17 cellular contexts compared by ENCODE assay signal in the genomic region with DNA sequence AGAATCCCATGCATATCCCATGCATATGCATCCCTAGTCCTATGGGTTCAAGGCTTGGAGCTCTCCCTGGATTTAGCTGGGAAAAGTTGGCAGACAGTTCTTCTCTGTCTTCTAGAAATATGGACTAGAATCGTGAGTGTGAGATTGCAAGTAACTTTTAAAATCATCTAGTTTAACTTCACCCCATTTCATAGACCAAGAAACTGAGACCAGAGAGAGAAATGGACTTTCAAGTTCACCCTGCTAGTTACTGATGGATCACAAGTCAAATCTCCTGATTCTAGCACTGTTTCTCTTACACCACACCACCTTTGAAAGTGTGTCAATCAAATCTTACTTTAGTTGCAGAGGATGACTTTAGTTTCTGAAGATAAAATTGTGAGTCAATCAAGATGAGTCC. TPM values are rescaled to one million over a fixed set of nuclear protein-coding genes. Genes with fewer than 3 reads are reported as not detected.
DNase-seq lines count a peak whose midpoint lies in the region; ATAC-seq and TF ChIP-seq lines count a peak whose summit lies in the region.
"Had no signal": no experiment of that assay in that cellular context is flagged by ENCODE, and none has a peak within 500 bp of the region (broad histone marks: within the 10 kb centered on the region; RNA-seq: fewer than 3 reads in every experiment).

No MANE protein-coding gene starts in this region.

- ATAC-seq in T-helper 17 cell (no peak), gastroesophageal sphincter (no peak)
- ATAC-seq: gastrocnemius medialis had no signal

- TF ChIP-seq POLR2A in gastroesophageal sphincter (IDR thresholded peaks at IDR 0.05): no peak

- H3K27me3 ChIP-seq in ACC112 (ENCODE audit: insufficient read depth, low read length): no peaks in the 10 kb centered on the region
- no peaks in the 10 kb centered on the region for H3K27me3 ChIP-seq in CD4-positive, alpha-beta memory T cell (ENCODE audit: insufficient read depth, low read length)
- no peaks in the 10 kb centered on the region for H3K27me3 ChIP-seq in gastroesophageal sphincter
- H3K27me3 ChIP-seq: gastrocnemius medialis had no signal

- H3K4me3 Mint-ChIP-seq in CD4-positive, alpha-beta memory T cell: peak overlapping the region in 2 of 8 donors; percentile 3 to 28
- H3K4me3 Mint-ChIP-seq in T-helper 17 cell: no peak overlapping the region
- no peak overlapping the region for H3K4me3 Mint-ChIP-seq in mesothelial cell of epicardium
- H3K4me3 Mint-ChIP-seq: activated naive CD8-positive, alpha-beta T cell had no signal

- no peak for TF ChIP-seq CTCF in mesothelial cell of epicardium (IDR thresholded peaks at IDR 0.05; ENCODE audit: unreplicated experiment)
- TF ChIP-seq CTCF in gastroesophageal sphincter (IDR thresholded peaks at IDR 0.05): no peak
- no peak for TF ChIP-seq CTCF in RWPE1 (conservative IDR thresholded peaks at IDR 0.05; ENCODE audit: low read depth)

- intact Hi-C loops in CD4-positive, alpha-beta memory T cell (cut with micrococcal nuclease): no loop called here

- no peak for DNase-seq in CD4-positive, alpha-beta memory T cell
- no peak for DNase-seq in T-helper 17 cell
- no peak for DNase-seq in mesothelial cell of epicardium (ENCODE audit: low spot score in 2 of 2, unreplicated experiment in 2 of 2)
- DNase-seq in RWPE1 (ENCODE audit: low spot score): no peak
- no peak for DNase-seq in RKO (ENCODE audit: low spot score)
- DNase-seq: activated CD4-positive, CD25-positive, alpha-beta regulatory T cell treated with anti-CD3 and anti-CD28 coated beads, Interleukin-2, amount 50 U/mL, for 72 hours; effector CD4-positive, alpha-beta T cell; esophagus squamous epithelium; gastrocnemius medialis; kidney glomerular epithelial cell; NCI-H1092 treated with DMSO at 0.1 percent for 48 hours; NCI-H2029; stimulated activated CD4-positive, alpha-beta T cell treated with anti-CD3 and anti-CD28 coated beads, Interleukin-12 subunit alpha, Interleukin-12 subunit beta, amount 100 ng/mL, for 4 hours had no signal

- POLR2A ChIA-PET in CD4-positive, alpha-beta memory T cell (lab: Charles Lee; ENCODE audit: partially characterized antibody): interaction anchor here (1.2 kb wide), 1 partner anchor 17 kb away, joined by 4 read pairs; no protein-coding TSS in a partner anchor
- POLR2A ChIA-PET in RWPE1 (lab: Yijun Ruan, JAX; ENCODE audit: low non-redundant PET): no interaction called here

- H3K79me2 ChIP-seq in ACC112 (ENCODE audit: control insufficient read depth, insufficient read depth, low read length, unreplicated experiment): peaks cover 37% of the 10 kb centered on the region

- no peak overlapping the region for H2AFZ ChIP-seq in ACC112 (ENCODE audit: low read length, unreplicated experiment)

- H3K4me3 ChIP-seq in ACC112 (ENCODE audit: low read depth, low read length): no peak overlapping the region
- no peak overlapping the region for H3K4me3 ChIP-seq in CD4-positive, alpha-beta memory T cell (ENCODE audit: low read length in 2 of 2)
- no peak overlapping the region for H3K4me3 ChIP-seq in gastroesophageal sphincter
- H3K4me3 ChIP-seq: esophagus squamous epithelium, gastrocnemius medialis, lung had no signal

- peaks cover 48% of the 10 kb centered on the region for H3K4me1 ChIP-seq in ACC112 (ENCODE audit: control insufficient read depth, insufficient read depth, low read length, unreplicated experiment)
- peaks cover 26% of the 10 kb centered on the region for H3K4me1 ChIP-seq in CD4-positive, alpha-beta memory T cell (ENCODE audit: insufficient read depth, low read length)
- H3K4me1 ChIP-seq in gastroesophageal sphincter: peaks cover 0 to 15% (median 0%) of the 10 kb centered on the region in 3 donors

- CTCF ChIA-PET in CD4-positive, alpha-beta memory T cell (lab: Charles Lee; ENCODE audit: partially characterized antibody): no interaction called here
- CTCF ChIA-PET in RWPE1 (lab: Yijun Ruan, JAX): no interaction called here

- peaks cover 22 to 45% (median 30%) of the 10 kb centered on the region in 4 donors for H3K4me1 Mint-ChIP-seq in CD4-positive, alpha-beta memory T cell
- H3K4me1 Mint-ChIP-seq in T-helper 17 cell: peaks cover 28% of the 10 kb centered on the region
- H3K4me1 Mint-ChIP-seq in mesothelial cell of epicardium: peaks cover 9% of the 10 kb centered on the region

- 40 to 67% methylated on average over 1 of the region's 1 CpG for WGBS in gastroesophageal sphincter (ENCODE audit: low coverage in 1 of 2), 2 donors

- H3K9me3 ChIP-seq in CD4-positive, alpha-beta memory T cell (ENCODE audit: control insufficient read depth in 1 of 2, low read length in 2 of 2): no peaks in the 10 kb centered on the region
- H3K9me3 ChIP-seq in T-helper 17 cell (ENCODE audit: control insufficient read depth, low read length, poor library complexity, severe bottlenecking) (no peaks in the 10 kb centered on the region), gastroesophageal sphincter (peaks cover 0 to 4% (median 0%) of the 10 kb centered on the region in 3 donors)
- H3K9me3 ChIP-seq: gastrocnemius medialis had no signal

- H3K27ac ChIP-seq in ACC112 (ENCODE audit: low read depth, low read length): peak overlapping the region; percentile 56
- H3K27ac ChIP-seq in CD4-positive, alpha-beta memory T cell (ENCODE audit: low read depth, low read length): no peak overlapping the region
- H3K27ac ChIP-seq in gastroesophageal sphincter: no peak overlapping the region
- no peak overlapping the region for H3K27ac ChIP-seq in RWPE1
- H3K27ac ChIP-seq: esophagus squamous epithelium, gastrocnemius medialis had no signal

- peaks cover 0 to 6% (median 0%) of the 10 kb centered on the region in 8 donors for H3K9me3 Mint-ChIP-seq in CD4-positive, alpha-beta memory T cell
- H3K9me3 Mint-ChIP-seq in mesothelial cell of epicardium: no peaks in the 10 kb centered on the region

- no peak for TF ChIP-seq EP300 in gastroesophageal sphincter (IDR thresholded peaks at IDR 0.05)

- H3K27ac Mint-ChIP-seq in CD4-positive, alpha-beta memory T cell: peak overlapping the region; percentile 74 to 87 (median 84)
- H3K27ac Mint-ChIP-seq in T-helper 17 cell (peak overlapping the region; percentile 68), mesothelial cell of epicardium (peak overlapping the region; percentile 51)
- H3K27ac Mint-ChIP-seq: activated naive CD8-positive, alpha-beta T cell had no signal

- peaks cover 1 to 6% of the 10 kb centered on the region in 2 donors for H3K36me3 Mint-ChIP-seq in CD4-positive, alpha-beta memory T cell
- H3K36me3 Mint-ChIP-seq in T-helper 17 cell (ENCODE audit: low read depth) (peaks cover 2% of the 10 kb centered on the region), mesothelial cell of epicardium (peaks cover 24% of the 10 kb centered on the region)

- H3K36me3 ChIP-seq in ACC112 (ENCODE audit: insufficient read depth, low read length) (peaks cover 55% of the 10 kb centered on the region), gastroesophageal sphincter (peaks cover 0 to 29% of the 10 kb centered on the region in 2 donors)
- H3K36me3 ChIP-seq in CD4-positive, alpha-beta memory T cell (ENCODE audit: insufficient read depth, low read length): no peaks in the 10 kb centered on the region
- H3K36me3 ChIP-seq: gastrocnemius medialis had no signal

- H3K27me3 Mint-ChIP-seq in CD4-positive, alpha-beta memory T cell: no peaks in the 10 kb centered on the region
- H3K27me3 Mint-ChIP-seq in T-helper 17 cell: no peaks in the 10 kb centered on the region
- no peaks in the 10 kb centered on the region for H3K27me3 Mint-ChIP-seq in mesothelial cell of epicardium (ENCODE audit: low read depth)
- H3K27me3 Mint-ChIP-seq: activated naive CD8-positive, alpha-beta T cell had no signal

RNA-seq across cellular contexts. Expression of a gene that starts 13.4 kb away (rescaled TPM):
- 10 to 100 TPM; 12.7 to 13.2 TPM for total RNA-seq in CD4-positive, alpha-beta memory T cell
- 1 to 10 TPM; 3.7 to 7.3 TPM for polyA plus RNA-seq in CD4-positive, alpha-beta memory T cell
- total RNA-seq in T-helper 17 cell: 1 to 10 TPM; 6.6 to 8.6 TPM
- total RNA-seq in mesothelial cell of epicardium: 339 to 354 TPM (median 345 TPM) in 3 replicates
- total RNA-seq in gastroesophageal sphincter: 100 to 1,000 TPM in 3 of 4 donors, 10 to 100 TPM in 1; 29.0 to 159 (median 112) TPM
